ENCODE assay signal across 8 cellular contexts in genomic region chr1:222643937-222644648, GRCh38. TPM values are rescaled to one million over a fixed set of nuclear protein-coding genes. Genes with fewer than 3 reads are reported as not detected.
DNase-seq lines count a peak whose midpoint lies in the region; ATAC-seq and TF ChIP-seq lines count a peak whose summit lies in the region.

No MANE protein-coding gene starts in this region.

- TF ChIP-seq CTCF in OCI-LY1 (IDR thresholded peaks at IDR 0.05; ENCODE audit: low read length), result no peak
- no peak for TF ChIP-seq CTCF in endothelial cell (IDR thresholded peaks at IDR 0.05; ENCODE audit: unreplicated experiment)

- peaks cover 13% of the 10 kb centered on the region for H3K79me2 ChIP-seq in OCI-LY1 (ENCODE audit: insufficient read depth, low read length)

- H3K9me3 Mint-ChIP-seq in endothelial cell (ENCODE audit: unreplicated experiment), result no peaks in the 10 kb centered on the region

- H3K36me3 ChIP-seq in OCI-LY1 (ENCODE audit: insufficient read depth, low read length) (peaks cover 21% of the 10 kb centered on the region), mesodermal cell (ENCODE audit: control insufficient read depth, insufficient read depth, low read length) (peaks cover 5% of the 10 kb centered on the region)

- H3K27me3 Mint-ChIP-seq in endothelial cell (ENCODE audit: unreplicated experiment), result peaks cover 3% of the 10 kb centered on the region

- no peaks in the 10 kb centered on the region for H3K9me3 ChIP-seq in OCI-LY1 (ENCODE audit: low read length)
- no peaks in the 10 kb centered on the region for H3K9me3 ChIP-seq in mesodermal cell (ENCODE audit: control insufficient read depth, low read length)

- H3K27me3 ChIP-seq in OCI-LY1 (ENCODE audit: insufficient read depth, low read length), result no peaks in the 10 kb centered on the region

- H3K27ac ChIP-seq in OCI-LY1 (ENCODE audit: low read depth, low read length, poor library complexity, severe bottlenecking) (peak overlapping the region; percentile 58), mesodermal cell (ENCODE audit: low read depth, low read length, severe bottlenecking) (peak overlapping the region; percentile 93)

- peak; percentile 99 for DNase-seq in DMS 273 (lab: John Stamatoyannopoulos, UW; ENCODE audit: unreplicated experiment)
- DNase-seq in HuH-7 (ENCODE audit: low spot score), result peak; percentile 85
- DNase-seq in activated T-cell treated with anti-CD3 and anti-CD28 coated beads for 1 hour (ENCODE audit: low read depth), result peak; percentile 92
- DNase-seq in endothelial cell (ENCODE audit: low spot score), result peak; percentile 97
- DNase-seq in stimulated activated CD8-positive, alpha-beta memory T cell treated with anti-CD3 and anti-CD28 coated beads, Interleukin-15, amount 100 ng/mL, for 24 hours (ENCODE audit: low read depth), result peak; percentile 81

- H3K4me1 ChIP-seq in OCI-LY1 (ENCODE audit: insufficient read depth, low read length, severe bottlenecking), result peaks cover 19% of the 10 kb centered on the region
- H3K4me1 ChIP-seq in mesodermal cell (ENCODE audit: control insufficient read depth, insufficient read depth, low read length, poor library complexity, severe bottlenecking), result no peaks in the 10 kb centered on the region

- H3F3A ChIP-seq in OCI-LY1 (ENCODE audit: insufficient read depth, low read length), result no peaks in the 10 kb centered on the region

- peak overlapping the region; percentile 99 for H3K27ac Mint-ChIP-seq in endothelial cell (ENCODE audit: unreplicated experiment)

- 0 to 1% methylated on average over 32 to 39 of the region's 42 CpGs for WGBS in mesodermal cell (ENCODE audit: insufficient coverage in 2 of 2), 2 experiments

- H3K9ac ChIP-seq in OCI-LY1 (ENCODE audit: low read length), result peak overlapping the region; percentile 77

- H3K9me2 ChIP-seq in OCI-LY1 (ENCODE audit: low read depth, low read length), result no peaks in the 10 kb centered on the region

- H3K4me3 ChIP-seq in OCI-LY1 (ENCODE audit: low read depth, low read length, poor library complexity, severe bottlenecking), result peak overlapping the region; percentile 82
- peak overlapping the region; percentile 72 for H3K4me3 ChIP-seq in mesodermal cell (ENCODE audit: extremely low read depth, insufficient read depth, low read length, poor library complexity, severe bottlenecking)

- no peak overlapping the region; the same call in 1 of the 2 replicates for H2AFZ ChIP-seq in OCI-LY1 (ENCODE audit: low read length)

- peak overlapping the region; percentile 95 for H3K4me3 Mint-ChIP-seq in endothelial cell (ENCODE audit: unreplicated experiment)

- H3K4me2 ChIP-seq in OCI-LY1 (ENCODE audit: low read length), result peak overlapping the region; percentile 73

- H3K4me1 Mint-ChIP-seq in endothelial cell (ENCODE audit: unreplicated experiment), result peaks cover 17% of the 10 kb centered on the region

- peak; percentile 97 for ATAC-seq in GM21526 (IDR thresholded peaks at IDR 0.05; ENCODE audit: low FRiP score, unreplicated experiment)

- H3K36me3 Mint-ChIP-seq in endothelial cell (ENCODE audit: low read depth, unreplicated experiment), result no peaks in the 10 kb centered on the region

- no peaks in the 10 kb centered on the region for H4K20me1 ChIP-seq in OCI-LY1 (ENCODE audit: insufficient read depth, low read length)

RNA-seq across cellular contexts. Expression of gene MIA3, which starts 26.2 kb away (rescaled TPM):
- total RNA-seq in endothelial cell (ENCODE audit: unreplicated experiment), result 48.5 TPM
- polyA plus RNA-seq in mesodermal cell (2013, experiment 1 of 2), result 51.6 TPM
- polyA plus RNA-seq in mesodermal cell (2013, experiment 2 of 2), result 51.3 TPM

RNA-seq across cellular contexts. Expression of gene TAF1A, which starts 54.4 kb away (rescaled TPM):
- 6.6 TPM for total RNA-seq in endothelial cell (ENCODE audit: unreplicated experiment)
- 13.0 TPM for polyA plus RNA-seq in mesodermal cell (2013, experiment 1 of 2)
- 15.5 TPM for polyA plus RNA-seq in mesodermal cell (2013, experiment 2 of 2)

Comparison
In these comparisons a context has a peak if more than half of its experiments do, and no peak if none do; other contexts are left out.
1. Peak in every context shown above with its lines: DNase-seq, ATAC-seq, H3K4me3 ChIP-seq and H3K27ac ChIP-seq.